Comparison of ENCODE assay signal across 23 cellular contexts in the genomic region with DNA sequence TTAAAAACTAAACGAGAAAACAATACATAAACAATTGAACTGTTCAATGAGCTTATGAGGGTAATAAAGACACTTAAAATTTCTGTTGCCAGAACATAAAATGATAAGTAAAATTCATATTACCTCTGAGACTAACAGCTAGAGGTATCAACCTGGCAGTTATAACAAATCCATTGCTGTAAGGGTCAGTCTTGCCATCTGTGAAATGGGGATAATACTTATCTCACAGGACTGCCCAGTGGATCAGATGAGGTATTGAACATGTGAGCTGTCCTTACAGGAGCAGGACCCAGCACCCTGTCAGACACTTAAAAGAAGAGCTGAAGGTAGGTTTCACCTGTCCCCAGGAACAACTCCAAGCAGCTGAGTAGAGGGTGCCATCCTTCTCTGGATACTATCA.
"Had no signal": no experiment of that assay in that cellular context is flagged by ENCODE, and none has a peak within 500 bp of the region (broad histone marks: within the 10 kb centered on the region; RNA-seq: fewer than 3 reads in every experiment).

No MANE protein-coding gene starts in this region.

- H3K27ac Mint-ChIP-seq: dendritic cell treated with granulocyte-macrophage colony-stimulating factor and Interleukin-4, amounts not matched to agents 40 ng/mL and 50 ng/mL, for 4 days; stimulated activated memory B cell treated with anti-CD40 and anti-IgM and Interleukin-4, amounts not matched to agents 10 μg/mL and 1 μg/mL and 100 μg/mL, for 72 hours; stimulated activated naive CD8-positive, alpha-beta T cell treated with anti-CD3 and anti-CD28 coated beads, Interleukin-15, Interleukin-2, amounts not matched to agents 100 ng/mL and 50 ng/mL, for 24 hours had no signal

- FAIRE-seq: colon had no signal

- H3K9me3 ChIP-seq: esophagus squamous epithelium, gastroesophageal sphincter, mucosa of descending colon, neutrophil, psoas muscle, spleen, testis, tibial nerve had no signal

- H3K4me3 Mint-ChIP-seq: dendritic cell treated with granulocyte-macrophage colony-stimulating factor and Interleukin-4, amounts not matched to agents 40 ng/mL and 50 ng/mL, for 4 days; stimulated activated memory B cell treated with anti-CD40 and anti-IgM and Interleukin-4, amounts not matched to agents 10 μg/mL and 1 μg/mL and 100 μg/mL, for 72 hours; stimulated activated naive CD8-positive, alpha-beta T cell treated with anti-CD3 and anti-CD28 coated beads, Interleukin-15, Interleukin-2, amounts not matched to agents 100 ng/mL and 50 ng/mL, for 24 hours had no signal

- H3K9me3 Mint-ChIP-seq: dendritic cell treated with granulocyte-macrophage colony-stimulating factor and Interleukin-4, amounts not matched to agents 40 ng/mL and 50 ng/mL, for 4 days; stimulated activated memory B cell treated with anti-CD40 and anti-IgM and Interleukin-4, amounts not matched to agents 10 μg/mL and 1 μg/mL and 100 μg/mL, for 72 hours; stimulated activated naive CD8-positive, alpha-beta T cell treated with anti-CD3 and anti-CD28 coated beads, Interleukin-15, Interleukin-2, amounts not matched to agents 100 ng/mL and 50 ng/mL, for 24 hours had no signal

- H3K27ac ChIP-seq: neutrophil, psoas muscle, spleen, tibial nerve had no signal

- H3K27me3 ChIP-seq: esophagus squamous epithelium, gastroesophageal sphincter, neutrophil, testis had no signal

- H3K4me3 ChIP-seq: esophagus squamous epithelium, mucosa of descending colon, psoas muscle, testis, tibial nerve had no signal

- ATAC-seq: gastroesophageal sphincter; left lobe of liver; mucosa of descending colon; naive thymus-derived CD8-positive, alpha-beta T cell; psoas muscle; sciatic nerve; stimulated activated memory B cell treated with anti-CD40 and anti-IgM and Interleukin-4, amounts not matched to agents 10 μg/mL and 1 μg/mL and 100 μg/mL, for 72 hours had no signal

- H3K27me3 Mint-ChIP-seq: naive thymus-derived CD8-positive, alpha-beta T cell; stimulated activated memory B cell treated with anti-CD40 and anti-IgM and Interleukin-4, amounts not matched to agents 10 μg/mL and 1 μg/mL and 100 μg/mL, for 72 hours had no signal

- H3K4me1 ChIP-seq: psoas muscle, testis, tibial nerve had no signal

- DNase-seq: esophagus squamous epithelium; foreskin fibroblast; glutamatergic neuron; islet precursor cell; mammary epithelial cell; mucosa of descending colon; naive thymus-derived CD8-positive, alpha-beta T cell; psoas muscle; retina; spleen; stimulated activated CD4-positive, alpha-beta T cell treated with anti-CD3 and anti-CD28 coated beads, Interleukin-15, amount 100 ng/mL, for 24 hours; stimulated activated CD4-positive, alpha-beta T cell treated with anti-CD3 and anti-CD28 coated beads, Interleukin-1b, Interleukin-23, amount 100 ng/mL, for 48 hours; stimulated activated CD4-positive, alpha-beta T cell treated with anti-CD3 and anti-CD28 coated beads, Interleukin-4, amount 100 ng/mL, for 24 hours; testis had no signal

- H3K36me3 ChIP-seq: esophagus squamous epithelium, gastroesophageal sphincter, neutrophil, tibial nerve had no signal
